21 cellular contexts compared by ENCODE assay signal in genomic region chr17:43644081-43644480, GRCh38. TPM values are rescaled to one million over a fixed set of nuclear protein-coding genes. Genes with fewer than 3 reads are reported as not detected.
A peak's percentile ranks its signal among the peaks of the same experiment; 100 is the strongest.
DNase-seq lines count a peak whose midpoint lies in the region; ATAC-seq and TF ChIP-seq lines count a peak whose summit lies in the region.
"Had no signal": no experiment of that assay in that cellular context is flagged by ENCODE, and none has a peak within 500 bp of the region (broad histone marks: within the 10 kb centered on the region; RNA-seq: fewer than 3 reads in every experiment).

No MANE protein-coding gene starts in this region.

- no peak for TF ChIP-seq CTCF in neural crest cell (conservative IDR thresholded peaks at IDR 0.05)

- peaks cover 29% of the 10 kb centered on the region for H3K27me3 Mint-ChIP-seq in activated CD4-positive, alpha-beta T cell treated with anti-CD3 and anti-CD28 coated beads, Interleukin-2, amount 10 ng/mL, durations not matched to agents 24 days and 14 days
- peaks cover 44% of the 10 kb centered on the region for H3K27me3 Mint-ChIP-seq in activated naive CD8-positive, alpha-beta T cell treated with anti-CD3 and anti-CD28 coated beads for 36 hours
- H3K27me3 Mint-ChIP-seq in neural crest cell (ENCODE audit: low read depth), result no peaks in the 10 kb centered on the region
- H3K27me3 Mint-ChIP-seq: CD4-positive, CD25-positive, alpha-beta regulatory T cell had no signal

- H3K4me1 Mint-ChIP-seq in activated CD4-positive, alpha-beta T cell treated with anti-CD3 and anti-CD28 coated beads, Interleukin-2, amount 10 ng/mL, durations not matched to agents 24 days and 14 days, result peaks cover 8% of the 10 kb centered on the region
- H3K4me1 Mint-ChIP-seq in activated naive CD8-positive, alpha-beta T cell treated with anti-CD3 and anti-CD28 coated beads for 36 hours, result peaks cover 6% of the 10 kb centered on the region
- peaks cover 15% of the 10 kb centered on the region for H3K4me1 Mint-ChIP-seq in neural crest cell

- no peak for ATAC-seq in HG03521 (IDR thresholded peaks at IDR 0.05; ENCODE audit: unreplicated experiment)
- ATAC-seq: GM12878, HCT116 had no signal

- intact Hi-C loops in activated CD4-positive, alpha-beta T cell treated with anti-CD3 and anti-CD28 coated beads, Interleukin-2, amount 10 ng/mL, durations not matched to agents 24 days and 14 days (cut with micrococcal nuclease), result no loop called here

- DNase-seq in activated CD4-positive, alpha-beta T cell treated with anti-CD3 and anti-CD28 coated beads, Interleukin-2, amount 10 ng/mL, durations not matched to agents 24 days and 14 days, result no peak
- no peak for DNase-seq in activated CD4-positive, alpha-beta T cell treated with anti-CD3 and anti-CD28 coated beads for 1 hour
- DNase-seq in H7 (peak; percentile 55), neural crest cell (ENCODE audit: low read depth, low spot score) (no peak)
- no peak for DNase-seq in activated naive CD8-positive, alpha-beta T cell treated with anti-CD3 and anti-CD28 coated beads for 36 hours
- no peak for DNase-seq in activated CD8-positive, alpha-beta memory T cell treated with anti-CD3 and anti-CD28 coated beads for 24 hours
- DNase-seq: BE2C; CD4-positive, CD25-positive, alpha-beta regulatory T cell; DND-41; Kasumi-1; NCI-H187 treated with DMSO at 0.1 percent for 48 hours; NCI-H2107; NCI-H2227 treated with DMSO at 0.1 percent for 48 hours; NCI-H510A; NCI-H774; OCI-M1; SJCRH30 had no signal

- no peaks in the 10 kb centered on the region; the same call in 1 of the 2 replicates for H3K27me3 ChIP-seq in H7 (ENCODE audit: control insufficient read depth, insufficient read depth, low read length)
- H3K27me3 ChIP-seq: SJCRH30 had no signal

- H3K36me3 ChIP-seq in H7 (replicated peaks; ENCODE audit: control insufficient read depth, insufficient read depth, low read length), result no peaks in the 10 kb centered on the region
- H3K36me3 ChIP-seq: BE2C, SJCRH30 had no signal

- no peak overlapping the region for H3K4me3 Mint-ChIP-seq in activated CD4-positive, alpha-beta T cell treated with anti-CD3 and anti-CD28 coated beads, Interleukin-2, amount 10 ng/mL, durations not matched to agents 24 days and 14 days
- H3K4me3 Mint-ChIP-seq in activated naive CD8-positive, alpha-beta T cell treated with anti-CD3 and anti-CD28 coated beads for 36 hours, result no peak overlapping the region
- H3K4me3 Mint-ChIP-seq in neural crest cell, result no peak overlapping the region

- H3K9me3 Mint-ChIP-seq in activated CD4-positive, alpha-beta T cell treated with anti-CD3 and anti-CD28 coated beads, Interleukin-2, amount 10 ng/mL, durations not matched to agents 24 days and 14 days, result no peaks in the 10 kb centered on the region
- H3K9me3 Mint-ChIP-seq in activated naive CD8-positive, alpha-beta T cell treated with anti-CD3 and anti-CD28 coated beads for 36 hours, result no peaks in the 10 kb centered on the region
- H3K9me3 Mint-ChIP-seq in neural crest cell, result no peaks in the 10 kb centered on the region
- H3K9me3 Mint-ChIP-seq: CD4-positive, CD25-positive, alpha-beta regulatory T cell had no signal

- peak overlapping the region; percentile 7 for H3K27ac Mint-ChIP-seq in activated CD4-positive, alpha-beta T cell treated with anti-CD3 and anti-CD28 coated beads, Interleukin-2, amount 10 ng/mL, durations not matched to agents 24 days and 14 days
- H3K27ac Mint-ChIP-seq in activated naive CD8-positive, alpha-beta T cell treated with anti-CD3 and anti-CD28 coated beads for 36 hours, result peak overlapping the region; percentile 10
- peak overlapping the region; percentile 27 for H3K27ac Mint-ChIP-seq in neural crest cell (ENCODE audit: unreplicated experiment)

- H3K36me3 Mint-ChIP-seq in activated CD4-positive, alpha-beta T cell treated with anti-CD3 and anti-CD28 coated beads, Interleukin-2, amount 10 ng/mL, durations not matched to agents 24 days and 14 days (ENCODE audit: low read depth), result no peaks in the 10 kb centered on the region
- no peaks in the 10 kb centered on the region for H3K36me3 Mint-ChIP-seq in activated naive CD8-positive, alpha-beta T cell treated with anti-CD3 and anti-CD28 coated beads for 36 hours
- H3K36me3 Mint-ChIP-seq in neural crest cell (ENCODE audit: low read depth), result no peaks in the 10 kb centered on the region
- H3K36me3 Mint-ChIP-seq: CD4-positive, CD25-positive, alpha-beta regulatory T cell had no signal

- no peak overlapping the region for H3K4me3 ChIP-seq in H7 (ENCODE audit: insufficient read depth, low read depth, low read length)
- H3K4me3 ChIP-seq: GM12878, SJCRH30 had no signal

RNA-seq across cellular contexts. Expression of gene MEOX1, which starts 17.6 kb away (rescaled TPM):
- total RNA-seq in activated CD4-positive, alpha-beta T cell treated with anti-CD3 and anti-CD28 coated beads, Interleukin-2, amount 10 ng/mL, durations not matched to agents 24 days and 14 days, result 0.21 and 0.50 TPM in 2 replicates
- 0.18 TPM in 1 of 2 replicates, not detected in the other for total RNA-seq in H7 (2014; rRNA removed; shearing (Covaris generic))
- under 1 TPM; 0.14 to 0.25 TPM for total RNA-seq in activated naive CD8-positive, alpha-beta T cell treated with anti-CD3 and anti-CD28 coated beads for 36 hours
- 1.1 and 1.7 TPM in 2 replicates for total RNA-seq in neural crest cell
- total RNA-seq: MCF 10A had no signal
